Comparison of ENCODE assay signal across 17 cellular contexts in genomic region chr11:27437824-27438594, GRCh38.
"Had no signal": no experiment of that assay in that cellular context is flagged by ENCODE, and none has a peak within 500 bp of the region (broad histone marks: within the 10 kb centered on the region; RNA-seq: fewer than 3 reads in every experiment).

No MANE protein-coding gene starts in this region.

- H3K27me3 ChIP-seq: neural progenitor cell had no signal

- H3K9ac ChIP-seq: neural progenitor cell had no signal

- H2AFZ ChIP-seq: neural progenitor cell had no signal

- H3K36me3 ChIP-seq: neural progenitor cell had no signal

- H3K4me3 ChIP-seq: neural progenitor cell had no signal

- ATAC-seq: stimulated activated effector memory CD8-positive, alpha-beta T cell treated with anti-CD3 and anti-CD28 coated beads, Interleukin-12 subunit alpha, Interleukin-12 subunit beta, amount 100 ng/mL, for 72 hours; T-helper 17 cell had no signal

- H3K27ac ChIP-seq: neural progenitor cell had no signal

- DNase-seq: activated CD4-positive, alpha-beta T cell treated with anti-CD3 and anti-CD28 coated beads, Interleukin-2, amount 50 U/mL, for 1 hour; activated CD4-positive, CD25-positive, alpha-beta regulatory T cell; activated CD8-positive, alpha-beta memory T cell treated with anti-CD3 and anti-CD28 coated beads for 24 hours; activated gamma-delta T cell treated with Interleukin-2 at 50 U/mL for 16 hours; amygdala; cortex of kidney; effector memory CD4-positive, alpha-beta T cell; foreskin fibroblast; hypothalamus; left cardiac atrium; mammary epithelial cell; naive B cell; T-helper 17 cell had no signal

- H3K4me2 ChIP-seq: neural progenitor cell had no signal

- FAIRE-seq: TTC549, urothelium cell line had no signal
